ENCODE assay signal across 8 cellular contexts in genomic region chr7:155009570-155010157, GRCh38.
DNase-seq lines count a peak whose midpoint lies in the region; ATAC-seq and TF ChIP-seq lines count a peak whose summit lies in the region.

No MANE protein-coding gene starts in this region.

- H3K27ac Mint-ChIP-seq in effector memory CD8-positive, alpha-beta T cell: no peak overlapping the region

- no peak overlapping the region for H3K27ac ChIP-seq in 22Rv1

- TF ChIP-seq CTCF in 22Rv1 (IDR thresholded peaks at IDR 0.05): peak; percentile 75

- H3K4me1 Mint-ChIP-seq in effector memory CD8-positive, alpha-beta T cell (ENCODE audit: low read depth in 2 of 2): peaks cover 1 to 5% of the 10 kb centered on the region in 2 donors

- peak; percentile 57 for ATAC-seq in GM18519 (IDR thresholded peaks at IDR 0.05; ENCODE audit: low FRiP score, unreplicated experiment)
- ATAC-seq in effector memory CD8-positive, alpha-beta T cell (replicated peaks): peak; percentile 61
- no peak for ATAC-seq in GM21528 (IDR thresholded peaks at IDR 0.05; ENCODE audit: low FRiP score, unreplicated experiment)

- peak; percentile 6 for DNase-seq in NCI-H82 treated with DMSO at 0.1 percent for 48 hours (lab: John Stamatoyannopoulos, UW; ENCODE audit: unreplicated experiment)
- peak; percentile 9 to 22 (median 20) for DNase-seq in effector memory CD8-positive, alpha-beta T cell
- peak; percentile 31 for DNase-seq in stimulated activated CD4-positive, alpha-beta T cell treated with anti-CD3 and anti-CD28 coated beads, Interleukin-4, amount 100 ng/mL, for 24 hours
- DNase-seq in NCI-H1694 (lab: John Stamatoyannopoulos, UW): no peak
- no peak for DNase-seq in foreskin melanocyte

- H3K9me3 Mint-ChIP-seq in effector memory CD8-positive, alpha-beta T cell: no peaks in the 10 kb centered on the region

- peaks cover 4% of the 10 kb centered on the region for H3K36me3 Mint-ChIP-seq in effector memory CD8-positive, alpha-beta T cell (ENCODE audit: insufficient read depth)

- no peaks in the 10 kb centered on the region for H3K27me3 Mint-ChIP-seq in effector memory CD8-positive, alpha-beta T cell

- H3K4me3 Mint-ChIP-seq in effector memory CD8-positive, alpha-beta T cell: no peak overlapping the region

Comparison
In these comparisons a context has a peak if more than half of its experiments do, and no peak if none do; other contexts are left out.
1. DNase-seq: peak in NCI-H82 treated with DMSO at 0.1 percent for 48 hours (single experiment), effector memory CD8-positive, alpha-beta T cell (3 of 3) and stimulated activated CD4-positive, alpha-beta T cell treated with anti-CD3 and anti-CD28 coated beads, Interleukin-4, amount 100 ng/mL, for 24 hours (single experiment); none in NCI-H1694 (single experiment) and foreskin melanocyte (single experiment).